19 cellular contexts compared by ENCODE assay signal in the genomic region with DNA sequence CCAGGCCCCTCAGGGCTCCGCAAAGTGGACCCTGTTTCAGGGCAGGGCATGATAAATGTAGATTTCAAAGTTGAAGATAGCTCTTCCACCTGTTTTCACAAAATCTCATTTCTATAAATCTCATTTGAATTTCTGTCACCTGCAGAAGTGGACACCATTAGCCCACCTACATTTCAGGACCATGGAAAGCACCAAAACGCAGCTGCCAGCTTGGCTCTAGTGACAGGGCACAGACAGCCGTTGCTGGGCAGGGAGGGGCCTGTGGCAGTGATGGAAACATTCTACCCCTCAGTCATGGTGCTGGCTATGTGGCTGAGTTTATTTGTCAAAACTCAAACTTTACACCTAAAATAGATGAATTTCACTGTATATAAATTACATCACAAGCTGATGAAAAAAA. TPM values are rescaled to one million over a fixed set of nuclear protein-coding genes. Genes with fewer than 3 reads are reported as not detected.
A peak's percentile ranks its signal among the peaks of the same experiment; 100 is the strongest.
DNase-seq lines count a peak whose midpoint lies in the region; ATAC-seq and TF ChIP-seq lines count a peak whose summit lies in the region.
"Had no signal": no experiment of that assay in that cellular context is flagged by ENCODE, and none has a peak within 500 bp of the region (broad histone marks: within the 10 kb centered on the region; RNA-seq: fewer than 3 reads in every experiment).

No MANE protein-coding gene starts in this region.

- H3F3A ChIP-seq in MM.1S (ENCODE audit: insufficient read depth, low read length) = no peaks in the 10 kb centered on the region

- no peak overlapping the region for H4K8ac ChIP-seq in mesendoderm (ENCODE audit: low read depth, low read length)

- intact Hi-C loops in mammary epithelial cell (cut with micrococcal nuclease) = no loop called here

- no peak overlapping the region for H2BK5ac ChIP-seq in mesendoderm (ENCODE audit: low read length)

- no peak overlapping the region for H2AK5ac ChIP-seq in mesendoderm (ENCODE audit: low read length)

- POLR2A ChIA-PET in HEK293T (lab: Yijun Ruan, JAX) = no interaction called here

- H3K4me1 ChIP-seq in MM.1S (ENCODE audit: low read length) (no peaks in the 10 kb centered on the region), mammary epithelial cell (ENCODE audit: insufficient read depth, low read length) (no peaks in the 10 kb centered on the region), mesendoderm (ENCODE audit: control insufficient read depth, low read depth, low read length) (no peaks in the 10 kb centered on the region)
- H3K4me1 ChIP-seq: lower lobe of right lung, Peyer's patch, transverse colon had no signal

- 33% methylated on average over 3 of the region's 3 CpGs for WGBS in mammary epithelial cell (ENCODE audit: low coverage, missing lambda C conversion rate)
- no CpG with 5 or more reads among the region's 3 CpGs for WGBS in mesendoderm (ENCODE audit: extremely low coverage, insufficient coverage, low lambda C conversion rate)

- no peak overlapping the region for H2BK15ac ChIP-seq in mesendoderm (replicated peaks; ENCODE audit: low read depth)

- H3K18ac ChIP-seq in mesendoderm (ENCODE audit: low read length) = no peak overlapping the region

- H3K36me3 ChIP-seq in MM.1S (replicated peaks; ENCODE audit: insufficient read depth, low read length) (no peaks in the 10 kb centered on the region), mammary epithelial cell (ENCODE audit: insufficient read depth, low read length) (no peaks in the 10 kb centered on the region), mesendoderm (ENCODE audit: control insufficient read depth, insufficient read depth, low read length) (no peaks in the 10 kb centered on the region)
- H3K36me3 ChIP-seq: lower lobe of right lung, Peyer's patch, transverse colon had no signal

- no peak overlapping the region for H3K4ac ChIP-seq in mesendoderm (ENCODE audit: low read depth, low read length)

- ATAC-seq in GM21515 (IDR thresholded peaks at IDR 0.05; ENCODE audit: unreplicated experiment) = no peak
- ATAC-seq: lower lobe of right lung had no signal

- H2AFZ ChIP-seq in MM.1S (ENCODE audit: low read length) = no peak overlapping the region
- no peak overlapping the region for H2AFZ ChIP-seq in mammary epithelial cell (ENCODE audit: low read depth, low read length)

- no peak overlapping the region for H2BK120ac ChIP-seq in mesendoderm (ENCODE audit: low read depth, low read length)

- no peak overlapping the region for H3K4me3 ChIP-seq in MM.1S (ENCODE audit: low read length)
- no peak overlapping the region for H3K4me3 ChIP-seq in mammary epithelial cell (replicated peaks in 1 of 3; ENCODE audit: insufficient read depth in 1 of 3, low read depth in 2 of 3, low read length in 3 of 3)
- no peak overlapping the region for H3K4me3 ChIP-seq in mesendoderm (ENCODE audit: low read length)
- H3K4me3 ChIP-seq: lower lobe of right lung, Peyer's patch, transverse colon had no signal

- H3K9me3 ChIP-seq in MM.1S (replicated peaks; ENCODE audit: insufficient read depth, low read length) (no peaks in the 10 kb centered on the region), mammary epithelial cell (replicated peaks; ENCODE audit: insufficient read depth, low read length) (peaks cover 5% of the 10 kb centered on the region)
- H3K9me3 ChIP-seq: Peyer's patch had no signal

- H3K9me2 ChIP-seq in MM.1S (replicated peaks; ENCODE audit: insufficient read depth, low read length) = no peaks in the 10 kb centered on the region

- dilution Hi-C loops in mammary epithelial cell (cut with HindIII; ENCODE audit: low sequenced_read_pairs) = no loop called here

- no peak overlapping the region for H4K5ac ChIP-seq in mesendoderm (ENCODE audit: low read length)

- H3K27me3 ChIP-seq in MM.1S (replicated peaks; ENCODE audit: insufficient read depth, low read length) (no peaks in the 10 kb centered on the region), mammary epithelial cell (ENCODE audit: insufficient read depth, low read length) (no peaks in the 10 kb centered on the region), mesendoderm (ENCODE audit: insufficient read depth, low read length, poor library complexity) (no peaks in the 10 kb centered on the region)
- H3K27me3 ChIP-seq: Peyer's patch, transverse colon had no signal

- H3K9ac ChIP-seq in MM.1S (ENCODE audit: low read length) = no peak overlapping the region
- H3K9ac ChIP-seq in mammary epithelial cell (ENCODE audit: insufficient read depth, low read length) = no peak overlapping the region
- H3K9ac ChIP-seq in mesendoderm (ENCODE audit: low read length) = no peak overlapping the region

- in situ Hi-C loops in mammary epithelial cell (cut with MboI; ENCODE audit: low sequenced_read_pairs in 2 of 2) = no loop called here

- no peak overlapping the region for H3K23ac ChIP-seq in mesendoderm (ENCODE audit: low read length)

- no peak overlapping the region for H3K27ac ChIP-seq in MM.1S (ENCODE audit: low read length)
- H3K27ac ChIP-seq in mammary epithelial cell (ENCODE audit: insufficient read depth, low read depth, low read length) = no peak overlapping the region
- H3K27ac ChIP-seq in mesendoderm (ENCODE audit: low read depth, low read length) = no peak overlapping the region
- H3K27ac ChIP-seq: 22Rv1, lower lobe of right lung, Peyer's patch, transverse colon had no signal

- no peak overlapping the region for H3K56ac ChIP-seq in mesendoderm (ENCODE audit: low read length)

- H3K79me2 ChIP-seq in MM.1S (ENCODE audit: low read length) (no peaks in the 10 kb centered on the region), mammary epithelial cell (ENCODE audit: insufficient read depth, low read length) (no peaks in the 10 kb centered on the region), mesendoderm (ENCODE audit: control insufficient read depth, insufficient read depth, low read length) (no peaks in the 10 kb centered on the region)

- no peaks in the 10 kb centered on the region for H4K20me1 ChIP-seq in MM.1S (ENCODE audit: insufficient read depth, low read length)
- H4K20me1 ChIP-seq in mammary epithelial cell (ENCODE audit: insufficient read depth, low read length) = no peaks in the 10 kb centered on the region

- DNase-seq in DMS 273 (lab: John Stamatoyannopoulos, UW; ENCODE audit: unreplicated experiment) (peak; percentile 56), DMS 273 treated with DMSO at 0.1 percent for 48 hours (lab: John Stamatoyannopoulos, UW) (no peak), MM.1S (peak; percentile 54), mammary epithelial cell (peak; percentile 23), mesendoderm (peak; percentile 53), HEK293T (ENCODE audit: extremely low spot score) (no peak)
- no peak for DNase-seq in activated CD4-positive, CD25-positive, alpha-beta regulatory T cell treated with anti-CD3 and anti-CD28 coated beads, Interleukin-2, amount 50 U/mL, for 72 hours
- DNase-seq: activated CD8-positive, alpha-beta memory T cell treated with anti-CD3 and anti-CD28 coated beads, Interleukin-2, amount 50 U/mL, for 48 hours; effector CD8-positive, alpha-beta T cell; lower lobe of right lung; NCI-H226; nucleus accumbens; Peyer's patch; stimulated activated CD4-positive, alpha-beta T cell treated with anti-CD3 and anti-CD28 coated beads, Interleukin-15, amount 100 ng/mL, for 24 hours; transverse colon had no signal

- H3K4me2 ChIP-seq in MM.1S (ENCODE audit: low read depth, low read length) = no peak overlapping the region
- H3K4me2 ChIP-seq in mammary epithelial cell (ENCODE audit: insufficient read depth, low read depth, low read length) = no peak overlapping the region
- no peak overlapping the region for H3K4me2 ChIP-seq in mesendoderm (ENCODE audit: low read length)

- no peak for TF ChIP-seq CTCF in MM.1S (IDR thresholded peaks at IDR 0.05; ENCODE audit: low read length)
- no peak for TF ChIP-seq CTCF in mammary epithelial cell (conservative IDR thresholded peaks at IDR 0.05 in 1 of 2, IDR thresholded peaks at IDR 0.05 in 1 of 2; ENCODE audit: extremely low read depth in 1 of 2, insufficient read depth in 1 of 2, low read depth in 1 of 2, low read length in 2 of 2)

- H3K79me1 ChIP-seq in mesendoderm (ENCODE audit: low read length) = no peaks in the 10 kb centered on the region

- BruUV-seq in mammary epithelial cell (replicated peaks; lab: Mats Ljungman, UMichigan) = no TSS peak

- CTCF ChIA-PET in mammary epithelial cell (lab: Charles Lee; ENCODE audit: low non-redundant PET) (no interaction called here), HEK293T (lab: Yijun Ruan, JAX) (no interaction called here)

TF ChIP-seq in HEK293T, 16 proteins besides CTCF, POLR2A, EP300 and RAD21:
- TF ChIP-seq FOXK2 (IDR thresholded peaks at IDR 0.05) = no peak
- no peak for TF ChIP-seq NFRKB (IDR thresholded peaks at IDR 0.05)
- TF ChIP-seq ELF4 (IDR thresholded peaks at IDR 0.05) = no peak
- no peak for TF ChIP-seq L3MBTL2 (conservative IDR thresholded peaks at IDR 0.05)
- TF ChIP-seq CTBP1 (IDR thresholded peaks at IDR 0.05; ENCODE audit: borderline replicate concordance) = no peak
- TF ChIP-seq, protein P1, sequence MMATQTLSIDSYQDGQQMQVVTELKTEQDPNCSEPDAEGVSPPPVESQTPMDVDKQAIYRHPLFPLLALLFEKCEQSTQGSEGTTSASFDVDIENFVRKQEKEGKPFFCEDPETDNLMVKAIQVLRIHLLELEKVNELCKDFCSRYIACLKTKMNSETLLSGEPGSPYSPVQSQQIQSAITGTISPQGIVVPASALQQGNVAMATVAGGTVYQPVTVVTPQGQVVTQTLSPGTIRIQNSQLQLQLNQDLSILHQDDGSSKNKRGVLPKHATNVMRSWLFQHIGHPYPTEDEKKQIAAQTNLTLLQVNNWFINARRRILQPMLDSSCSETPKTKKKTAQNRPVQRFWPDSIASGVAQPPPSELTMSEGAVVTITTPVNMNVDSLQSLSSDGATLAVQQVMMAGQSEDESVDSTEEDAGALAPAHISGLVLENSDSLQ (IDR thresholded peaks at IDR 0.05) = no peak
TF ChIP-seq in HEK293T: peak in this region for 0.

RNA-seq across cellular contexts. Expression of a gene that starts 40.4 kb away (rescaled TPM):
- not detected for total RNA-seq in mammary epithelial cell
- not detected for polyA plus RNA-seq in mammary epithelial cell
- not detected for polyA minus RNA-seq in mammary epithelial cell
- polyA plus RNA-seq in mesendoderm (2013, experiment 1 of 2) = not detected
- not detected for polyA plus RNA-seq in mesendoderm (2013, experiment 2 of 2)
- total RNA-seq: glomerular endothelial cell, lower lobe of right lung, Peyer's patch, transverse colon had no signal
- polyA plus RNA-seq: IgD-negative memory B cell had no signal

RNA-seq across cellular contexts. Expression of a gene that starts 54.5 kb away (rescaled TPM):
- total RNA-seq in mammary epithelial cell = not detected
- polyA plus RNA-seq in mammary epithelial cell = not detected
- polyA minus RNA-seq in mammary epithelial cell = not detected
- 0.21 TPM for polyA plus RNA-seq in mesendoderm (2013, experiment 1 of 2)
- polyA plus RNA-seq in mesendoderm (2013, experiment 2 of 2) = 0.08 TPM
- total RNA-seq: glomerular endothelial cell, lower lobe of right lung, Peyer's patch, transverse colon had no signal
- polyA plus RNA-seq: IgD-negative memory B cell had no signal

Comparison
In these comparisons a context has a peak if more than half of its experiments do, and no peak if none do; other contexts are left out.
1. DNase-seq: peak in DMS 273 (single experiment), MM.1S (single experiment), mammary epithelial cell (single experiment) and mesendoderm (single experiment); none in DMS 273 treated with DMSO at 0.1 percent for 48 hours (single experiment), activated CD4-positive, CD25-positive, alpha-beta regulatory T cell treated with anti-CD3 and anti-CD28 coated beads, Interleukin-2, amount 50 U/mL, for 72 hours (single experiment) and HEK293T (single experiment).